Comparison of ENCODE assay signal across 5 cellular contexts in the genomic region with DNA sequence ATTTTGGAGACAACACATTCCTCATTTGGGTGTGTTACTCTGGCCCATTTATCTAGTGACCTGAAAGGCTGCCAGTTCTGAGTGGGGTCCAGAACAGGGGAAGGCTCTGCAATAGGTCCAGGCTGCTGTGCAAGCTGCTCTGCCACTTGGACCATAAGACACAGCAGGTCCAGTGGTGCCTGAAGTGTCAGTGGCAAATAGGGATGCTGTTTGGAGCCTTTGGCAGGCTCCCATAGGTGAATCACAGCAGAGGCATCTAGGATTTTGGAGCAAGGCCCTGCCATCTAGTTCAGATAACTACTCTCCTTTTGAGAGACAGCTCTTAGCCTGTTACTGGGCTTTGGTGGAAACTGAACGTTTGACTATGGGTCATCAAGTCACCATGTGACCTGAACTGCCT. TPM values are rescaled to one million over a fixed set of nuclear protein-coding genes. Genes with fewer than 3 reads are reported as not detected.
"Had no signal": no experiment of that assay in that cellular context is flagged by ENCODE, and none has a peak within 500 bp of the region (broad histone marks: within the 10 kb centered on the region; RNA-seq: fewer than 3 reads in every experiment).

No MANE protein-coding gene starts in this region.

RNA-seq across cellular contexts. Expression of a gene that starts 9.9 kb away (rescaled TPM):
- total RNA-seq: HT-29, LHCN-M2, MCF 10A, Right ventricle myocardium superior, SJSA1 had no signal

RNA-seq across cellular contexts. Expression of a gene that starts 24.2 kb away (rescaled TPM):
- total RNA-seq: HT-29, LHCN-M2, MCF 10A, Right ventricle myocardium superior, SJSA1 had no signal

RNA-seq across cellular contexts. Expression of a gene that starts 43.6 kb away (rescaled TPM):
- total RNA-seq: SJSA1 had no signal
